Comparison of ENCODE assay signal across 20 cellular contexts in the genomic region with DNA sequence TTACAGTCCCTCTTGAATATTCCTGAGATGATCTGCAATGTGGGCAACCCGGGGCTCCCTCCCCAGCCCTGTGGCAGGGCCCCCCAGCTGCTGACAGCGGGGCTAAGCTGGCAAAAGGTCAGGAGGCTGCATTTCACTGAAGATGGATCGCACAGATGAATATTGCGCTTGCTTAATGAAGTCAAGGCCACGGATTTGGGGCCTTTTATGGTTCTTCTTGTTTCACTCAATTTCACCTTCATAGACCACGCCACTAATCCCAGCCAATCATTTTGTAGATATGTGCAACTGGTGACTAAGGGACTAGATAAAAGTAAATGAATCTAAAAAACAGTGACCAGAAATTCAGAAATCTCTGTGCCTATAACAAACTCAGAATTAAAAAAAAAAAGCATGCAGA. TPM values are rescaled to one million over a fixed set of nuclear protein-coding genes. Genes with fewer than 3 reads are reported as not detected.
"Had no signal": no experiment of that assay in that cellular context is flagged by ENCODE, and none has a peak within 500 bp of the region (broad histone marks: within the 10 kb centered on the region; RNA-seq: fewer than 3 reads in every experiment).

No MANE protein-coding gene starts in this region.

- H3K36me3 ChIP-seq: heart left ventricle, neutrophil, spleen, tibial artery, upper lobe of left lung, uterus had no signal

- DNase-seq: effector memory CD4-positive, alpha-beta T cell; foreskin keratinocyte; heart left ventricle; hippocampal formation; kidney glomerular epithelial cell; mucosa of descending colon; naive thymus-derived CD8-positive, alpha-beta T cell; psoas muscle; spleen; stimulated activated CD4-positive, alpha-beta T cell treated with anti-CD3 and anti-CD28 coated beads, Interleukin-15, amount 100 ng/mL, for 24 hours; stimulated activated CD4-positive, alpha-beta T cell treated with anti-CD3 and anti-CD28 coated beads, Interleukin-1b, Interleukin-23, amount 100 ng/mL, for 48 hours; stimulated activated CD4-positive, alpha-beta T cell treated with anti-CD3 and anti-CD28 coated beads, Interleukin-4, amount 100 ng/mL, for 24 hours; tibial artery; uterus had no signal

- H3K9me3 ChIP-seq: heart left ventricle, mucosa of descending colon, neutrophil, psoas muscle, spleen, tibial artery, upper lobe of left lung, uterus had no signal

- H3K4me3 Mint-ChIP-seq: naive thymus-derived CD8-positive, alpha-beta T cell; stimulated activated memory B cell treated with anti-CD40 and anti-IgM and Interleukin-4, amounts not matched to agents 10 μg/mL and 1 μg/mL and 100 μg/mL, for 72 hours; stimulated activated naive CD8-positive, alpha-beta T cell treated with anti-CD3 and anti-CD28 coated beads, Interleukin-15, Interleukin-2, amounts not matched to agents 100 ng/mL and 50 ng/mL, for 24 hours had no signal

- H3K27me3 ChIP-seq: foreskin keratinocyte, neutrophil, spleen, tibial artery, upper lobe of left lung, uterus had no signal

- H3K27ac Mint-ChIP-seq: naive thymus-derived CD8-positive, alpha-beta T cell; stimulated activated memory B cell treated with anti-CD40 and anti-IgM and Interleukin-4, amounts not matched to agents 10 μg/mL and 1 μg/mL and 100 μg/mL, for 72 hours; stimulated activated naive CD8-positive, alpha-beta T cell treated with anti-CD3 and anti-CD28 coated beads, Interleukin-15, Interleukin-2, amounts not matched to agents 100 ng/mL and 50 ng/mL, for 24 hours had no signal

- H3K36me3 Mint-ChIP-seq: naive thymus-derived CD8-positive, alpha-beta T cell; stimulated activated memory B cell treated with anti-CD40 and anti-IgM and Interleukin-4, amounts not matched to agents 10 μg/mL and 1 μg/mL and 100 μg/mL, for 72 hours had no signal

- H3K4me3 ChIP-seq: heart left ventricle, mucosa of descending colon, psoas muscle, spleen, tibial artery, upper lobe of left lung, uterus had no signal

- H3K9me3 Mint-ChIP-seq: naive thymus-derived CD8-positive, alpha-beta T cell; stimulated activated memory B cell treated with anti-CD40 and anti-IgM and Interleukin-4, amounts not matched to agents 10 μg/mL and 1 μg/mL and 100 μg/mL, for 72 hours; stimulated activated naive CD8-positive, alpha-beta T cell treated with anti-CD3 and anti-CD28 coated beads, Interleukin-15, Interleukin-2, amounts not matched to agents 100 ng/mL and 50 ng/mL, for 24 hours had no signal

- H3K27me3 Mint-ChIP-seq: naive thymus-derived CD8-positive, alpha-beta T cell; stimulated activated memory B cell treated with anti-CD40 and anti-IgM and Interleukin-4, amounts not matched to agents 10 μg/mL and 1 μg/mL and 100 μg/mL, for 72 hours had no signal

- H3K27ac ChIP-seq: foreskin keratinocyte, heart left ventricle, neutrophil, psoas muscle, spleen, tibial artery, upper lobe of left lung, uterus had no signal

- H3K4me1 ChIP-seq: psoas muscle, upper lobe of left lung, uterus had no signal

- ATAC-seq: foreskin keratinocyte; heart left ventricle; mucosa of descending colon; naive thymus-derived CD8-positive, alpha-beta T cell; psoas muscle; sciatic nerve; stimulated activated memory B cell treated with anti-CD40 and anti-IgM and Interleukin-4, amounts not matched to agents 10 μg/mL and 1 μg/mL and 100 μg/mL, for 72 hours had no signal

RNA-seq across cellular contexts. Expression of a gene that starts 50.8 kb away (rescaled TPM):
- total RNA-seq: lung microvascular endothelial cell had no signal
